In genomic region chr17:30421592-30421991, GRCh38 we compare ENCODE assay signal across 23 cellular contexts.
"Had no signal": no experiment of that assay in that cellular context is flagged by ENCODE, and none has a peak within 500 bp of the region (broad histone marks: within the 10 kb centered on the region; RNA-seq: fewer than 3 reads in every experiment).

No MANE protein-coding gene starts in this region.

- H3K9me3 ChIP-seq: ascending aorta, Peyer's patch, SJSA1 had no signal

- H3K4me1 ChIP-seq: ascending aorta, Peyer's patch, SJSA1 had no signal

- H3K27ac ChIP-seq: KMS-11, Peyer's patch, SJSA1 had no signal

- ATAC-seq: activated CD8-positive, alpha-beta T cell treated with anti-CD3 and anti-CD28 coated beads, Interleukin-2, amount 10 ng/mL, durations not matched to agents 7 days and 5 days; T-helper 17 cell; WTC11 had no signal

- H3K4me2 ChIP-seq: KMS-11 had no signal

- H3K4me3 ChIP-seq: ascending aorta, Peyer's patch, SJSA1 had no signal

- DNase-seq: activated CD4-positive, alpha-beta T cell treated with anti-CD3 and anti-CD28 coated beads for 48 hours; activated CD4-positive, alpha-beta T cell treated with anti-CD3 and anti-CD28 coated beads, Interleukin-2, amount 50 U/mL, for 4 hours; activated CD4-positive, CD25-positive, alpha-beta regulatory T cell treated with anti-CD3 and anti-CD28 coated beads, Interleukin-2, amount 50 U/mL, for 72 hours; activated CD8-positive, alpha-beta memory T cell treated with anti-CD3 and anti-CD28 coated beads, Interleukin-2, amount 50 U/mL, for 48 hours; activated CD8-positive, alpha-beta T cell treated with anti-CD3 and anti-CD28 coated beads, Interleukin-2, amount 10 ng/mL, durations not matched to agents 7 days and 5 days; activated naive CD4-positive, alpha-beta T cell treated with anti-CD3 and anti-CD28 coated beads, Interleukin-2, amount 50 U/mL, for 16 hours; activated naive CD8-positive, alpha-beta T cell treated with anti-CD3 and anti-CD28 coated beads, Interleukin-2, amount 10 ng/mL, durations not matched to agents 7 days and 5 days; activated T-cell treated with anti-CD3 and anti-CD28 coated beads, Interleukin-2, amount 50 U/mL, for 1 hour; amniotic stem cell; NCI-H1092; NCI-H1417 treated with DMSO at 0.1 percent for 48 hours; NCI-H1694; NCI-H2029; NCI-H510A treated with DMSO at 0.1 percent for 48 hours; NCI-H69; Peyer's patch; SHP77; T-helper 17 cell; T-helper 9 cell had no signal
